Comparison of ENCODE assay signal across 25 cellular contexts in the genomic region with DNA sequence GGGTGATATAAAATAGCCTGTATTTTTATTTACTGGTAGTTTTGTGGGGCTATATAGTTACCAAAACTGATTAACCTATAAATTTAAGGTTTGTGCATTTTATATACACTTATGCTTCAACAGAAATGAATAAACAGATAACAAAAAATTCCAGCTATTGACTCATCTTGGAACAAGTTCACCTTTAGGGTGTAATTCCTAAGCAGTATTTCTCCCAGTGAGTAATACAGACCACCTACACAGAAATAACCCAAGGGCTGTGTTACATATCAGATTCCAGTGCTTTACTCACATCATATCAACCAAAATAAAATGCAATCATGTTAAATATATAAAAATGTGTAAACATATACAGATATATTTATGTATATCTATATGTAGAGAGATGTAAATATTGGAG.
DNase-seq lines count a peak whose midpoint lies in the region; ATAC-seq and TF ChIP-seq lines count a peak whose summit lies in the region.
"Had no signal": no experiment of that assay in that cellular context is flagged by ENCODE, and none has a peak within 500 bp of the region (broad histone marks: within the 10 kb centered on the region; RNA-seq: fewer than 3 reads in every experiment).

No MANE protein-coding gene starts in this region.

- H3K4me1 ChIP-seq in mammary epithelial cell (ENCODE audit: insufficient read depth, low read length) (peaks cover 7% of the 10 kb centered on the region), OCI-LY7 (ENCODE audit: insufficient read depth, low read length, poor library complexity, severe bottlenecking) (peaks cover 11% of the 10 kb centered on the region)
- H3K4me1 ChIP-seq: BE2C, left ventricle myocardium inferior had no signal

- dilution Hi-C loops in mammary epithelial cell (cut with HindIII; ENCODE audit: low sequenced_read_pairs): no loop called here

- in situ Hi-C loops in mammary epithelial cell (cut with MboI; ENCODE audit: low sequenced_read_pairs in 2 of 2): no loop called here

- H3K9me2 ChIP-seq in OCI-LY7 (ENCODE audit: insufficient read depth, low read length): no peaks in the 10 kb centered on the region

- no peak for ATAC-seq in GM18868 (IDR thresholded peaks at IDR 0.05; ENCODE audit: unreplicated experiment)
- ATAC-seq: activated CD4-positive, CD25-positive, alpha-beta regulatory T cell treated with anti-CD3 and anti-CD28 coated beads, Interleukin-2, amount 50 U/mL, for 24 hours; activated CD8-positive, alpha-beta T cell treated with anti-CD3 and anti-CD28 coated beads, Interleukin-2, amount 10 ng/mL, durations not matched to agents 7 days and 5 days; heart right ventricle; K562 had no signal

- intact Hi-C loops in mammary epithelial cell (cut with micrococcal nuclease) (no loop called here), OCI-LY7 (cut with micrococcal nuclease; ENCODE audit: unreplicated experiment) (no loop called here)

- CTCF ChIA-PET in AG04450 (lab: Charles Lee): no interaction called here
- CTCF ChIA-PET in mammary epithelial cell (lab: Charles Lee; ENCODE audit: low non-redundant PET): no interaction called here
- CTCF ChIA-PET in OCI-LY7 (lab: Charles Lee; ENCODE audit: unreplicated experiment): no interaction called here

- H3K9ac ChIP-seq in mammary epithelial cell (ENCODE audit: insufficient read depth, low read length): no peak overlapping the region

- H3K4me2 ChIP-seq in mammary epithelial cell (ENCODE audit: insufficient read depth, low read depth, low read length): no peak overlapping the region
- no peak overlapping the region for H3K4me2 ChIP-seq in OCI-LY7 (ENCODE audit: low read length)
- H3K4me2 ChIP-seq: PC-9 had no signal

- BruUV-seq in mammary epithelial cell (replicated peaks; lab: Mats Ljungman, UMichigan): no TSS peak
- BruUV-seq in OCI-LY7 (replicated peaks; lab: Mats Ljungman, UMichigan): no TSS peak

- H3K4me3 ChIP-seq in AG04450 (ENCODE audit: low read depth, low read length) (no peak overlapping the region), mammary epithelial cell (replicated peaks in 1 of 3; ENCODE audit: insufficient read depth in 1 of 3, low read depth in 2 of 3, low read length in 3 of 3) (no peak overlapping the region), OCI-LY7 (ENCODE audit: low read depth, low read length, poor library complexity, severe bottlenecking) (no peak overlapping the region)
- H3K4me3 ChIP-seq: cardiac muscle cell, heart right ventricle, K562, left ventricle myocardium inferior, PC-9 had no signal

- TF ChIP-seq CTCF in AG04450 (IDR thresholded peaks at IDR 0.05; ENCODE audit: low read depth, low read length) (no peak), mammary epithelial cell (conservative IDR thresholded peaks at IDR 0.05 in 1 of 2, IDR thresholded peaks at IDR 0.05 in 1 of 2; ENCODE audit: extremely low read depth in 1 of 2, insufficient read depth in 1 of 2, low read depth in 1 of 2, low read length in 2 of 2) (no peak), OCI-LY7 (conservative IDR thresholded peaks at IDR 0.05; ENCODE audit: low read length) (no peak)

- no peaks in the 10 kb centered on the region for H3K36me3 ChIP-seq in mammary epithelial cell (ENCODE audit: insufficient read depth, low read length)
- no peaks in the 10 kb centered on the region for H3K36me3 ChIP-seq in OCI-LY7 (ENCODE audit: insufficient read depth, low read length)
- H3K36me3 ChIP-seq: BE2C, cardiac muscle cell, heart right ventricle, left ventricle myocardium inferior had no signal

- H3K27me3 ChIP-seq in AG04450 (ENCODE audit: control insufficient read depth, insufficient read depth, low read length): no peaks in the 10 kb centered on the region
- no peaks in the 10 kb centered on the region for H3K27me3 ChIP-seq in mammary epithelial cell (ENCODE audit: insufficient read depth, low read length)
- H3K27me3 ChIP-seq: BE2C, cardiac muscle cell, heart right ventricle had no signal

- H3K79me2 ChIP-seq in mammary epithelial cell (ENCODE audit: insufficient read depth, low read length) (no peaks in the 10 kb centered on the region), OCI-LY7 (ENCODE audit: insufficient read depth, low read depth, low read length) (no peaks in the 10 kb centered on the region)

- H4K20me1 ChIP-seq in mammary epithelial cell (ENCODE audit: insufficient read depth, low read length): no peaks in the 10 kb centered on the region
- no peaks in the 10 kb centered on the region for H4K20me1 ChIP-seq in OCI-LY7 (ENCODE audit: insufficient read depth, low read length)

- H3K9me3 ChIP-seq in AG04450 (ENCODE audit: control insufficient read depth, insufficient read depth, low read length) (no peaks in the 10 kb centered on the region), mammary epithelial cell (replicated peaks; ENCODE audit: insufficient read depth, low read length) (no peaks in the 10 kb centered on the region), OCI-LY7 (ENCODE audit: low read length) (no peaks in the 10 kb centered on the region)
- H3K9me3 ChIP-seq: BE2C had no signal

- H3K27ac ChIP-seq in AG04450 (ENCODE audit: low read depth, low read length) (no peak overlapping the region), mammary epithelial cell (ENCODE audit: insufficient read depth, low read depth, low read length) (no peak overlapping the region), OCI-LY7 (ENCODE audit: low read depth, low read length, poor library complexity, severe bottlenecking) (no peak overlapping the region)
- H3K27ac ChIP-seq: cardiac muscle cell, heart right ventricle, left ventricle myocardium inferior, PC-9 had no signal

- POLR2A ChIA-PET in AG04450 (lab: Yijun Ruan, JAX) (no interaction called here), OCI-LY7 (lab: Charles Lee) (no interaction called here)

- no peak overlapping the region for H2AFZ ChIP-seq in mammary epithelial cell (ENCODE audit: low read depth, low read length)
- no peak overlapping the region for H2AFZ ChIP-seq in OCI-LY7 (ENCODE audit: low read length)
- H2AFZ ChIP-seq: PC-9 had no signal

- DNase-seq in AG04450 (ENCODE audit: low read depth, low spot score): peak; percentile 7
- DNase-seq in M059J (ENCODE audit: low read depth): peak; percentile 70
- peak; percentile 64 for DNase-seq in mammary epithelial cell
- DNase-seq in iris pigment epithelial cell (ENCODE audit: low read depth): peak; percentile 54
- DNase-seq in OCI-LY7 (ENCODE audit: low spot score): no peak
- DNase-seq in T-helper 9 cell: no peak
- DNase-seq in DMS153 treated with DMSO at 0.1 percent for 48 hours (lab: John Stamatoyannopoulos, UW; ENCODE audit: unreplicated experiment): no peak
- DNase-seq: activated CD8-positive, alpha-beta T cell treated with anti-CD3 and anti-CD28 coated beads, Interleukin-2, amount 10 ng/mL, durations not matched to agents 7 days and 5 days; activated gamma-delta T cell; activated T-cell treated with anti-CD3 and anti-CD28 coated beads for 4 hours; BE2C; DND-41; heart right ventricle; left ventricle myocardium inferior; naive B cell; NCI-H1436; occipital lobe; PC-9; stimulated activated CD4-positive, alpha-beta T cell treated with anti-CD3 and anti-CD28 coated beads, Interleukin-12 subunit alpha, Interleukin-12 subunit beta, amount 100 ng/mL, for 4 hours; stimulated activated CD4-positive, alpha-beta T cell treated with anti-CD3 and anti-CD28 coated beads, Interleukin-4, amount 100 ng/mL, for 4 hours; stimulated activated naive CD4-positive, alpha-beta T cell had no signal

Comparison
In these comparisons a context has a peak if more than half of its experiments do, and no peak if none do; other contexts are left out.
1. DNase-seq: peak in AG04450 (single experiment), M059J (single experiment), mammary epithelial cell (single experiment) and iris pigment epithelial cell (single experiment); none in OCI-LY7 (single experiment), T-helper 9 cell (single experiment) and DMS153 treated with DMSO at 0.1 percent for 48 hours (single experiment).